15 cellular contexts compared by ENCODE assay signal in genomic region chr7:47950714-47951113, GRCh38. TPM values are rescaled to one million over a fixed set of nuclear protein-coding genes. Genes with fewer than 3 reads are reported as not detected.
DNase-seq lines count a peak whose midpoint lies in the region; ATAC-seq and TF ChIP-seq lines count a peak whose summit lies in the region.
"Had no signal": no experiment of that assay in that cellular context is flagged by ENCODE, and none has a peak within 500 bp of the region (broad histone marks: within the 10 kb centered on the region; RNA-seq: fewer than 3 reads in every experiment).

No MANE protein-coding gene starts in this region.

- DNase-seq in COR-L47 (lab: John Stamatoyannopoulos, UW) (peak; percentile 21), PC-3 (peak; percentile 64), G401 (ENCODE audit: low spot score) (no peak), ovary (no peak)
- no peak for DNase-seq in activated CD4-positive, alpha-beta T cell treated with anti-CD3 and anti-CD28 coated beads, Interleukin-2, amount 10 ng/mL, durations not matched to agents 24 days and 14 days
- DNase-seq: activated naive CD4-positive, alpha-beta T cell treated with anti-CD3 and anti-CD28 coated beads for 36 hours; effector CD4-positive, alpha-beta T cell; foreskin melanocyte; Kasumi-1; NCI-H2029 treated with DMSO at 0.1 percent for 48 hours; small intestine had no signal

- H3K9ac ChIP-seq in PC-3 (ENCODE audit: low read length) (no peak overlapping the region), mucosa of rectum (ENCODE audit: low read depth in 1 of 2, low read length in 2 of 2) (no peak overlapping the region)

- no peaks in the 10 kb centered on the region for H3K9me3 Mint-ChIP-seq in activated CD4-positive, alpha-beta T cell treated with anti-CD3 and anti-CD28 coated beads, Interleukin-2, amount 10 ng/mL, durations not matched to agents 24 days and 14 days
- H3K9me3 Mint-ChIP-seq: activated naive CD4-positive, alpha-beta T cell treated with anti-CD3 and anti-CD28 coated beads for 36 hours had no signal

- no peak overlapping the region for H3K27ac Mint-ChIP-seq in activated CD4-positive, alpha-beta T cell treated with anti-CD3 and anti-CD28 coated beads, Interleukin-2, amount 10 ng/mL, durations not matched to agents 24 days and 14 days
- H3K27ac Mint-ChIP-seq: activated naive CD4-positive, alpha-beta T cell treated with anti-CD3 and anti-CD28 coated beads for 36 hours had no signal

- 62 to 70% methylated on average over 5 to 8 of the region's 11 CpGs for WGBS in gastroesophageal sphincter (ENCODE audit: low coverage in 1 of 2), 2 donors
- WGBS in ovary, 3 donors: 59 to 66% (median 65%) methylated on average over 11 of the region's 11 CpGs

- peaks cover 2% of the 10 kb centered on the region for H3K4me1 Mint-ChIP-seq in activated CD4-positive, alpha-beta T cell treated with anti-CD3 and anti-CD28 coated beads, Interleukin-2, amount 10 ng/mL, durations not matched to agents 24 days and 14 days

- TF ChIP-seq CTCF in PC-3 (conservative IDR thresholded peaks at IDR 0.05; ENCODE audit: low read depth, low read length) (peak; percentile 41; the same call in 1 of the 2 replicates), gastroesophageal sphincter (IDR thresholded peaks at IDR 0.05) (peak in 1 of 4 experiments; percentile 3), ovary (IDR thresholded peaks at IDR 0.05) (no peak)

- H3K9me3 ChIP-seq in PC-3 (ENCODE audit: low read length) (no peaks in the 10 kb centered on the region), gastroesophageal sphincter (no peaks in the 10 kb centered on the region), mucosa of rectum (ENCODE audit: control insufficient read depth in 2 of 2, low read length in 2 of 2) (no peaks in the 10 kb centered on the region), ovary (no peaks in the 10 kb centered on the region)

- CTCF ChIA-PET in PC-3 (lab: Charles Lee): interaction anchor here (0.5 to 1.0 kb wide), 2 partner anchors 23 to 540 kb away, joined by 3 to 5 read pairs; no protein-coding TSS in a partner anchor

- H3K27me3 Mint-ChIP-seq in activated CD4-positive, alpha-beta T cell treated with anti-CD3 and anti-CD28 coated beads, Interleukin-2, amount 10 ng/mL, durations not matched to agents 24 days and 14 days: no peaks in the 10 kb centered on the region

- TF ChIP-seq POLR2A in gastroesophageal sphincter (IDR thresholded peaks at IDR 0.05): no peak
- TF ChIP-seq POLR2A in ovary (IDR thresholded peaks at IDR 0.05): no peak

- H2AFZ ChIP-seq in PC-3 (ENCODE audit: low read length): 0 out of 2 replicates have a peak overlapping the region, but pooled peaks have one; percentile 53

- no peaks in the 10 kb centered on the region for H4K20me1 ChIP-seq in PC-3 (ENCODE audit: low read length)

- TF ChIP-seq EP300 in gastroesophageal sphincter (IDR thresholded peaks at IDR 0.05) (no peak), ovary (IDR thresholded peaks at IDR 0.05) (no peak)

- POLR2A ChIA-PET in PC-3 (lab: Charles Lee; ENCODE audit: unreplicated experiment): interaction anchor here (0.6 kb wide), 1 partner anchor 138 kb away, joined by 6 read pairs; no protein-coding TSS in a partner anchor

- H3K27me3 ChIP-seq in PC-3 (ENCODE audit: low read length): no peaks in the 10 kb centered on the region
- H3K27me3 ChIP-seq in gastroesophageal sphincter: no peaks in the 10 kb centered on the region
- H3K27me3 ChIP-seq in mucosa of rectum (ENCODE audit: control insufficient read depth in 2 of 2, insufficient read depth in 2 of 2, low read length in 2 of 2): no peaks in the 10 kb centered on the region
- no peaks in the 10 kb centered on the region for H3K27me3 ChIP-seq in ovary

- ATAC-seq in PC-3 (peak; percentile 88), gastroesophageal sphincter (peak; percentile 53), GM18498 (IDR thresholded peaks at IDR 0.05; ENCODE audit: unreplicated experiment) (no peak)
- ATAC-seq: SK-N-SH treated with all-trans-retinoic acid at 6 μM for 48 hours had no signal

- no TSS peak for BruUV-seq in PC-3 (replicated peaks; lab: Mats Ljungman, UMichigan)

- H3K9me2 ChIP-seq in PC-3 (replicated peaks; ENCODE audit: low read length): no peaks in the 10 kb centered on the region

- no peak overlapping the region for H3K4me3 Mint-ChIP-seq in activated CD4-positive, alpha-beta T cell treated with anti-CD3 and anti-CD28 coated beads, Interleukin-2, amount 10 ng/mL, durations not matched to agents 24 days and 14 days
- H3K4me3 Mint-ChIP-seq: activated naive CD4-positive, alpha-beta T cell treated with anti-CD3 and anti-CD28 coated beads for 36 hours had no signal

- H3K4me2 ChIP-seq in PC-3 (ENCODE audit: low read length): peak overlapping the region; percentile 46

- in situ Hi-C loops in G401 (cut with HindIII; ENCODE audit: low sequenced_read_pairs): no loop called here

- H3K36me3 ChIP-seq in PC-3 (ENCODE audit: low read depth, low read length) (peaks cover 7% of the 10 kb centered on the region; the same call in 1 of the 2 replicates), gastroesophageal sphincter (peaks cover 0 to 20% of the 10 kb centered on the region in 2 donors), mucosa of rectum (ENCODE audit: control insufficient read depth in 2 of 2, insufficient read depth in 2 of 2, low read length in 2 of 2) (peaks cover 6 to 14% of the 10 kb centered on the region in 2 donors), ovary (no peaks in the 10 kb centered on the region)

- no peaks in the 10 kb centered on the region for H3F3A ChIP-seq in PC-3 (ENCODE audit: low read length, unreplicated experiment)

- intact Hi-C loops in PC-3 (cut with micrococcal nuclease) (no loop called here), ovary (cut with DNase I) (no loop called here)
- intact Hi-C loops in activated CD4-positive, alpha-beta T cell treated with anti-CD3 and anti-CD28 coated beads, Interleukin-2, amount 10 ng/mL, durations not matched to agents 24 days and 14 days (cut with micrococcal nuclease): no loop called here

- peaks cover 25% of the 10 kb centered on the region for H3K4me1 ChIP-seq in PC-3 (ENCODE audit: insufficient read depth, low read length)
- no peaks in the 10 kb centered on the region for H3K4me1 ChIP-seq in gastroesophageal sphincter
- H3K4me1 ChIP-seq in mucosa of rectum (ENCODE audit: control insufficient read depth in 2 of 2, insufficient read depth in 2 of 2, low read length in 2 of 2): peaks cover 14 to 19% of the 10 kb centered on the region in 2 donors
- no peaks in the 10 kb centered on the region for H3K4me1 ChIP-seq in ovary (ENCODE audit: insufficient read depth)

- H3K4me3 ChIP-seq in PC-3 (ENCODE audit: low read length) (0 out of 2 replicates have a peak overlapping the region, but pooled peaks have one; percentile 2), gastroesophageal sphincter (no peak overlapping the region), mucosa of rectum (ENCODE audit: low read length in 2 of 2) (no peak overlapping the region), ovary (no peak overlapping the region)

- H3K27ac ChIP-seq in PC-3 (ENCODE audit: low read length) (peak overlapping the region; percentile 38), gastroesophageal sphincter (no peak overlapping the region), mucosa of rectum (ENCODE audit: low read depth in 2 of 2, low read length in 2 of 2) (peak overlapping the region; percentile 60 to 65), ovary (no peak overlapping the region)

- H3K36me3 Mint-ChIP-seq in activated CD4-positive, alpha-beta T cell treated with anti-CD3 and anti-CD28 coated beads, Interleukin-2, amount 10 ng/mL, durations not matched to agents 24 days and 14 days (ENCODE audit: low read depth): peaks cover 11% of the 10 kb centered on the region

- H3K79me2 ChIP-seq in PC-3 (ENCODE audit: low read length): no peaks in the 10 kb centered on the region

RNA-seq across cellular contexts. Expression of gene PKD1L1, which starts 2.4 kb away (rescaled TPM):
- total RNA-seq in PC-3 (2014; rRNA removed) (0.04 and 0.17 TPM in 2 replicates), gastroesophageal sphincter (1 to 10 TPM in 1 of 4 donors, under 1 TPM in 3; 0.12 to 1.3 (median 0.45) TPM), ovary (under 1 TPM; 0.11 to 0.48 (median 0.28) TPM)
- total RNA-seq in G401 (2014; rRNA removed; shearing (Covaris generic)): 0.14 and 3.6 TPM in 2 replicates
- under 1 TPM; 0.13 to 0.22 TPM for polyA plus RNA-seq in ovary
- 0.05 and 0.12 TPM in 2 replicates for total RNA-seq in activated CD4-positive, alpha-beta T cell treated with anti-CD3 and anti-CD28 coated beads, Interleukin-2, amount 10 ng/mL, durations not matched to agents 24 days and 14 days

RNA-seq across cellular contexts. Expression of gene HUS1, which starts 28.7 kb away (rescaled TPM):
- total RNA-seq in PC-3 (2014; rRNA removed) (15.3 and 23.2 TPM in 2 replicates), gastroesophageal sphincter (10 to 100 TPM; 13.7 to 32.7 (median 19.7) TPM), ovary (10 to 100 TPM; 10.3 to 27.2 (median 20.7) TPM)
- total RNA-seq in G401 (2014; rRNA removed; shearing (Covaris generic)): 7.5 and 10.9 TPM in 2 replicates
- polyA plus RNA-seq in ovary: 10 to 100 TPM; 10.0 to 21.4 TPM
- 32.3 and 35.9 TPM in 2 replicates for total RNA-seq in activated CD4-positive, alpha-beta T cell treated with anti-CD3 and anti-CD28 coated beads, Interleukin-2, amount 10 ng/mL, durations not matched to agents 24 days and 14 days

Comparison
In these comparisons a context has a peak if more than half of its experiments do, and no peak if none do; other contexts are left out.
1. DNase-seq: peak in COR-L47 (single experiment) and PC-3 (single experiment); none in G401 (single experiment), ovary (0 of 5) and activated CD4-positive, alpha-beta T cell treated with anti-CD3 and anti-CD28 coated beads, Interleukin-2, amount 10 ng/mL, durations not matched to agents 24 days and 14 days (single experiment).
2. H3K27ac ChIP-seq: peak in PC-3 (single experiment) and mucosa of rectum (2 of 2); none in gastroesophageal sphincter (0 of 4) and ovary (0 of 2).